ENCODE assay signal across 19 cellular contexts in the genomic region with DNA sequence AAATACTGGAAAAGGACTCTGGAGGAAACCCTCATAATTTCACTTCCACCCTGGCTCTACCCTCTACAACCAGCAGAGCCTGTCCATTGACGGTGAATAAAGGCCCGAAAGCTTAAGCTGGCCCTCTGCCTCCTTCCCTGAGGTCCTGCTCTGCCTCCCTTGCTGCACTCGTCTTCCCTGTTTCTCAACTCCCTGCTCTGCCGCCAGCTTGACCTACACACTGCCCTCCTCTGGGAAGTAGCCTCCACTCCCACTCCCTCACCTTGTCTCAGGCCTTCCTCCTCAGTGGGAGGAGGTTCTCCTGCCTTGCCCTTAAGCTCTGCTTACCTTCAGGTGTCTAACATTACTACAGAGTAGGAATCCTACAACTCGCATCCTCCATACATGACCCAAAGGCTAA.
DNase-seq lines count a peak whose midpoint lies in the region; TF ChIP-seq lines count a peak whose summit lies in the region.
"Had no signal": no experiment of that assay in that cellular context is flagged by ENCODE, and none has a peak within 500 bp of the region (broad histone marks: within the 10 kb centered on the region; RNA-seq: fewer than 3 reads in every experiment).

No MANE protein-coding gene starts in this region.

- peak; percentile 45 for TF ChIP-seq CTCF in endodermal cell (conservative IDR thresholded peaks at IDR 0.05)

- H3K9me3 ChIP-seq in endodermal cell (ENCODE audit: control insufficient read depth, low read length) = no peaks in the 10 kb centered on the region
- H3K9me3 ChIP-seq: A549, Caco-2, HAP-1 had no signal

- H3K4me1 Mint-ChIP-seq in endodermal cell = no peaks in the 10 kb centered on the region
- H3K4me1 Mint-ChIP-seq: IgD-negative memory B cell had no signal

- no peaks in the 10 kb centered on the region for H3K4me1 ChIP-seq in endodermal cell (ENCODE audit: control insufficient read depth, insufficient read depth, low read length)
- H3K4me1 ChIP-seq: A549, Caco-2, HAP-1 had no signal

- H3K4me3 Mint-ChIP-seq in endodermal cell = no peak overlapping the region
- H3K4me3 Mint-ChIP-seq: CD4-positive, alpha-beta T cell; IgD-negative memory B cell had no signal

- H3K36me3 Mint-ChIP-seq in endodermal cell (ENCODE audit: low read depth) = no peaks in the 10 kb centered on the region
- H3K36me3 Mint-ChIP-seq: IgD-negative memory B cell had no signal

- no peaks in the 10 kb centered on the region for H3K27me3 Mint-ChIP-seq in endodermal cell (ENCODE audit: insufficient read depth)
- H3K27me3 Mint-ChIP-seq: CD4-positive, alpha-beta T cell; IgD-negative memory B cell had no signal

- 93 to 96% methylated on average over 4 to 5 of the region's 5 CpGs for WGBS in endodermal cell (ENCODE audit: insufficient coverage in 1 of 2, insufficient read length in 1 of 2), 2 experiments

- no peak overlapping the region for H3K27ac Mint-ChIP-seq in endodermal cell
- H3K27ac Mint-ChIP-seq: CD4-positive, alpha-beta T cell; IgD-negative memory B cell had no signal

- H3K36me3 ChIP-seq in endodermal cell (ENCODE audit: control insufficient read depth, insufficient read depth, low read length) = no peaks in the 10 kb centered on the region
- H3K36me3 ChIP-seq: HAP-1 had no signal

- H3K27me3 ChIP-seq in endodermal cell (ENCODE audit: control insufficient read depth, insufficient read depth, low read length, poor library complexity, severe bottlenecking) = no peaks in the 10 kb centered on the region

- no peaks in the 10 kb centered on the region for H3K9me3 Mint-ChIP-seq in endodermal cell
- H3K9me3 Mint-ChIP-seq: CD4-positive, alpha-beta T cell had no signal

- H3K9ac ChIP-seq in endodermal cell (ENCODE audit: extremely low read depth, low read length, poor library complexity, severe bottlenecking) = no peak overlapping the region

- no peak overlapping the region for H3K4me3 ChIP-seq in endodermal cell (ENCODE audit: low read length)
- H3K4me3 ChIP-seq: A549, HAP-1 had no signal

- H3K27ac ChIP-seq in endodermal cell (ENCODE audit: low read depth, low read length) = no peak overlapping the region
- H3K27ac ChIP-seq: 22Rv1, A549, C4-2B, HL-60 had no signal

- peak; percentile 21 for DNase-seq in ELF-1 (ENCODE audit: low read depth, low spot score)
- peak; percentile 11 for DNase-seq in HT-29 (ENCODE audit: low spot score)
- DNase-seq in endodermal cell = peak; percentile 68
- DNase-seq in islet precursor cell = peak; percentile 66
- DNase-seq in middle frontal gyrus (ENCODE audit: extremely low spot score, low spot score) = no peak
- no peak for DNase-seq in dedifferentiated amniotic fluid mesenchymal stem cell (ENCODE audit: extremely low spot score)
- DNase-seq in NCI-H2171 treated with DMSO at 0.1 percent for 48 hours (lab: John Stamatoyannopoulos, UW) = no peak
- no peak for DNase-seq in NCI-H2171 (lab: John Stamatoyannopoulos, UW)
- DNase-seq: AML-193; CD4-positive, alpha-beta T cell; GDM1; GOT3 had no signal

Comparison
In these comparisons a context has a peak if more than half of its experiments do, and no peak if none do; other contexts are left out.
1. DNase-seq: peak in ELF-1 (single experiment), HT-29 (single experiment), endodermal cell (single experiment) and islet precursor cell (single experiment); none in middle frontal gyrus (single experiment), dedifferentiated amniotic fluid mesenchymal stem cell (single experiment), NCI-H2171 treated with DMSO at 0.1 percent for 48 hours (single experiment) and NCI-H2171 (single experiment).